9 cellular contexts compared by ENCODE assay signal in the genomic region with DNA sequence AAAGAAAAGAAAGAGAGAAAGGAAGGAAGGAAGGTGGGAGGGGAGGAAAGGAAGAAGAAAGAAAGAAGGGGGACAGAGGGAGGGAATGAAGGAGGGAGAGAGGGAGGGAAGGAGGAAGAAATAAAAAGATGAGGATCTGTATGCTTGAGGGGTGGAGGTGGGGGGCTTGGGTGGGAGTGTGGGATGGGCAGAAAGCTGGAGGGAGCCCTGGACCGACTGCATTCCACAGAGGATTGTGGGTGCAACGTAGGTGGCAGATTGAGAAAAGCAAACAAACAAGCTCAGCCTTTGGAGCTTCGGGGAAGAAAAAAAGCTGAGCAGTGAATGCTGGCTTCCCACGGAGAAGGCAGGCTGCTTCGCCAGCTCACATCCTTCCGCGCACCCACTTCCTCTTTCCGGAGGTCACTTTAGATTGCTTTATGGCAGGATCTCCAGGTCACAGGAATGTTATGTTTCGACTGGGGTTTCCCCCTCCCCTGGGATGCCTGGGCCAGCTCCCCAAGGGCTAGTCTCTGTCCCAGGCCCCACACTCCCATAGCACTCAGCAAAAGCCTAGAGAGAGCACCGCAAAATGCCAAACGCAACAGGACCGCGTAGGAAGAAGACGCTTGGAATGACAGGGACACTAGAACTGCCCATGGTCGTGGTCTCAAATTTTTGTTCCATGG. TPM values are rescaled to one million over a fixed set of nuclear protein-coding genes. Genes with fewer than 3 reads are reported as not detected.
DNase-seq lines count a peak whose midpoint lies in the region; ATAC-seq and TF ChIP-seq lines count a peak whose summit lies in the region.
"Had no signal": no experiment of that assay in that cellular context is flagged by ENCODE, and none has a peak within 500 bp of the region (broad histone marks: within the 10 kb centered on the region; RNA-seq: fewer than 3 reads in every experiment).

No MANE protein-coding gene starts in this region.

- peaks cover 4% of the 10 kb centered on the region for H3K4me1 ChIP-seq in mucosa of descending colon (ENCODE audit: low read depth)

- H3K4me3 ChIP-seq in BJ (ENCODE audit: low read depth, low read length) (peak overlapping the region; percentile 21), epithelial cell of esophagus (ENCODE audit: low read length) (peak overlapping the region; percentile 16), mucosa of descending colon (no peak overlapping the region)

- CTCF ChIA-PET in BJ (lab: Yijun Ruan, JAX), result interaction anchor here (0.6 to 1.2 kb wide), 2 partner anchors 290 to 399 kb away, joined by 3 read pairs; no protein-coding TSS in a partner anchor

- intact Hi-C loops in mucosa of descending colon (cut with DNase I, micrococcal nuclease), result no loop called here

- TF ChIP-seq CTCF in BJ (IDR thresholded peaks at IDR 0.05; ENCODE audit: insufficient read depth, low read depth, low read length) (no peak), epithelial cell of esophagus (IDR thresholded peaks at IDR 0.05; ENCODE audit: insufficient read depth, low read depth, low read length, missing control alignments) (no peak), mucosa of descending colon (IDR thresholded peaks at IDR 0.05) (no peak)

- H3K36me3 ChIP-seq in BJ (ENCODE audit: control insufficient read depth, insufficient read depth, low read length), result no peaks in the 10 kb centered on the region
- H3K36me3 ChIP-seq in mucosa of descending colon (ENCODE audit: low read depth), result no peaks in the 10 kb centered on the region
- H3K36me3 ChIP-seq: neutrophil had no signal

- ATAC-seq in mucosa of descending colon, result peak; percentile 92
- ATAC-seq in GM21423 (IDR thresholded peaks at IDR 0.05; ENCODE audit: unreplicated experiment), result no peak
- no peak for ATAC-seq in GM18519 (IDR thresholded peaks at IDR 0.05; ENCODE audit: low FRiP score, unreplicated experiment)

- DNase-seq in BJ (ENCODE audit: low read depth), result peak; percentile 20
- peak; percentile 60 for DNase-seq in HCEC 1CT
- DNase-seq in SW480 (ENCODE audit: low spot score), result peak; percentile 96
- peak; percentile 85 for DNase-seq in epithelial cell of esophagus (ENCODE audit: low read depth)
- DNase-seq in mucosa of descending colon, result peak; percentile 64 to 71 (median 69)
- peak; percentile 73 for DNase-seq in ureter (ENCODE audit: low spot score)

- H3K27me3 ChIP-seq in BJ (ENCODE audit: control insufficient read depth, insufficient read depth, low read length), result no peaks in the 10 kb centered on the region
- H3K27me3 ChIP-seq: neutrophil had no signal

- H3K9me3 ChIP-seq in mucosa of descending colon, result no peaks in the 10 kb centered on the region
- H3K9me3 ChIP-seq: neutrophil had no signal

- POLR2A ChIA-PET in BJ (lab: Charles Lee), result no interaction called here

RNA-seq across cellular contexts. Expression of gene LGALS8, which starts 20.7 kb away (rescaled TPM):
- polyA plus RNA-seq in BJ (2011; rRNA removed), result 50.6 and 72.4 TPM in 2 replicates
- 26.8 and 30.4 TPM in 2 replicates for polyA minus RNA-seq in BJ (2011; rRNA and poly(A)+ RNA removed)
- total RNA-seq in mucosa of descending colon, result 10 to 100 TPM; 55.3 to 74.3 (median 56.4) TPM
- total RNA-seq in ureter, result 94.2 TPM

Comparison
In these comparisons a context has a peak if more than half of its experiments do, and no peak if none do; other contexts are left out.
1. DNase-seq: peak in every context shown above with its lines; median percentile 96 in SW480; 85 in epithelial cell of esophagus; 73 in ureter; 69 in mucosa of descending colon; 60 in HCEC 1CT; 20 in BJ.